33 cellular contexts compared by ENCODE assay signal in genomic region chr15:89900849-89901248, GRCh38. TPM values are rescaled to one million over a fixed set of nuclear protein-coding genes. Genes with fewer than 3 reads are reported as not detected.
"Had no signal": no experiment of that assay in that cellular context is flagged by ENCODE, and none has a peak within 500 bp of the region (broad histone marks: within the 10 kb centered on the region; RNA-seq: fewer than 3 reads in every experiment).

No MANE protein-coding gene starts in this region.

- H3K36me3 Mint-ChIP-seq: activated CD4-positive, alpha-beta memory T cell treated with anti-CD3 and anti-CD28 coated beads for 36 hours; activated naive CD8-positive, alpha-beta T cell had no signal

- DNase-seq: activated B cell treated with CpG ODN at 0.5 μM for 24 hours; activated CD4-positive, alpha-beta memory T cell treated with anti-CD3 and anti-CD28 coated beads for 36 hours; activated CD4-positive, alpha-beta T cell treated with anti-CD3 and anti-CD28 coated beads for 4 hours; activated CD4-positive, alpha-beta T cell treated with anti-CD3 and anti-CD28 coated beads, Interleukin-2, amount 50 U/mL, for 1 hour; activated CD4-positive, CD25-positive, alpha-beta regulatory T cell treated with anti-CD3 and anti-CD28 coated beads, Interleukin-2, amount 50 U/mL, for 72 hours; activated CD8-positive, alpha-beta memory T cell treated with anti-CD3 and anti-CD28 coated beads, Interleukin-2, amount 50 U/mL, for 4 hours; activated gamma-delta T cell treated with Interleukin-2 at 50 U/mL for 16 hours; activated naive CD4-positive, alpha-beta T cell treated with anti-CD3 and anti-CD28 coated beads for 36 hours; activated naive CD8-positive, alpha-beta T cell treated with anti-CD3 and anti-CD28 coated beads, Interleukin-2, amount 50 U/mL, for 24 hours; activated T-cell treated with anti-CD3 and anti-CD28 coated beads for 4 hours; activated T-cell treated with anti-CD3 and anti-CD28 coated beads, Interleukin-2, amount 50 U/mL, for 4 hours; anterior cingulate cortex; central memory CD4-positive, alpha-beta T cell; NCI-H1105; NCI-H1417 treated with DMSO at 0.1 percent for 48 hours; NCI-H1930; NCI-H2081 treated with DMSO at 0.1 percent for 48 hours; NCI-H226; NCI-H446 treated with DMSO at 0.1 percent for 48 hours; NCI-H524; NCI-H69; NCI-H82; Peyer's patch; RPMI8226; SW 1271; T-helper 1 cell; T-helper 2 cell; T-helper 9 cell had no signal

- H3K9me3 Mint-ChIP-seq: activated B cell treated with CpG ODN at 0.5 μM for 24 hours; activated CD4-positive, alpha-beta memory T cell treated with anti-CD3 and anti-CD28 coated beads for 36 hours; activated naive CD4-positive, alpha-beta T cell treated with anti-CD3 and anti-CD28 coated beads for 36 hours; activated naive CD8-positive, alpha-beta T cell treated with anti-CD3 and anti-CD28 coated beads, Interleukin-2, amount 50 U/mL, for 24 hours; activated T-cell treated with anti-CD3 and anti-CD28 coated beads, Interleukin-2, amount 50 U/mL, for 4 hours; activated T-helper 1 cell treated with anti-CD3 and anti-CD28 coated beads, Interleukin-12 subunit alpha, Interleukin-12 subunit beta, Interleukin-2, Interleukin-4 antibody, amounts not matched to agents 30 ng/mL and 10 ng/mL and 1 ng/mL, durations not matched to agents 14 hours and 24 hours and 36 hours; brain had no signal

- H3K9me3 ChIP-seq: Peyer's patch had no signal

- H3K4me3 ChIP-seq: K562, Peyer's patch had no signal

- H3K27ac Mint-ChIP-seq: activated B cell treated with CpG ODN at 0.5 μM for 24 hours; activated CD4-positive, alpha-beta memory T cell treated with anti-CD3 and anti-CD28 coated beads for 36 hours; activated naive CD4-positive, alpha-beta T cell treated with anti-CD3 and anti-CD28 coated beads for 36 hours; activated naive CD8-positive, alpha-beta T cell; activated naive CD8-positive, alpha-beta T cell treated with anti-CD3 and anti-CD28 coated beads, Interleukin-2, amount 50 U/mL, for 24 hours; activated T-helper 1 cell treated with anti-CD3 and anti-CD28 coated beads, Interleukin-12 subunit alpha, Interleukin-12 subunit beta, Interleukin-2, Interleukin-4 antibody, amounts not matched to agents 30 ng/mL and 10 ng/mL and 1 ng/mL, durations not matched to agents 14 hours and 24 hours and 36 hours; brain had no signal

- H3K27me3 ChIP-seq: Peyer's patch had no signal

- H3K27ac ChIP-seq: Peyer's patch, VCaP had no signal

- H3K4me3 Mint-ChIP-seq: activated B cell treated with CpG ODN at 0.5 μM for 24 hours; activated CD4-positive, alpha-beta memory T cell treated with anti-CD3 and anti-CD28 coated beads for 36 hours; activated naive CD4-positive, alpha-beta T cell treated with anti-CD3 and anti-CD28 coated beads for 36 hours; activated naive CD8-positive, alpha-beta T cell; activated naive CD8-positive, alpha-beta T cell treated with anti-CD3 and anti-CD28 coated beads, Interleukin-2, amount 50 U/mL, for 24 hours; activated T-cell treated with anti-CD3 and anti-CD28 coated beads, Interleukin-2, amount 50 U/mL, for 4 hours; activated T-helper 1 cell treated with anti-CD3 and anti-CD28 coated beads, Interleukin-12 subunit alpha, Interleukin-12 subunit beta, Interleukin-2, Interleukin-4 antibody, amounts not matched to agents 30 ng/mL and 10 ng/mL and 1 ng/mL, durations not matched to agents 14 hours and 24 hours and 36 hours; brain had no signal

- ATAC-seq: activated naive CD8-positive, alpha-beta T cell treated with anti-CD3 and anti-CD28 coated beads, Interleukin-2, amount 50 U/mL, for 24 hours; activated T-cell treated with anti-CD3 and anti-CD28 coated beads, Interleukin-2, amount 50 U/mL, for 4 hours; K562 had no signal

- H3K27me3 Mint-ChIP-seq: activated CD4-positive, alpha-beta memory T cell treated with anti-CD3 and anti-CD28 coated beads for 36 hours; activated naive CD8-positive, alpha-beta T cell; activated naive CD8-positive, alpha-beta T cell treated with anti-CD3 and anti-CD28 coated beads, Interleukin-2, amount 50 U/mL, for 24 hours; brain had no signal

- H3K4me1 Mint-ChIP-seq: activated B cell treated with CpG ODN at 0.5 μM for 24 hours, brain had no signal

RNA-seq across cellular contexts. Expression of gene ARPIN, which starts 11.9 kb away (rescaled TPM):
- total RNA-seq: activated B cell treated with CpG ODN at 0.5 μM for 24 hours; activated naive CD4-positive, alpha-beta T cell treated with anti-CD3 and anti-CD28 coated beads for 36 hours; activated T-helper 1 cell treated with anti-CD3 and anti-CD28 coated beads, Interleukin-12 subunit alpha, Interleukin-12 subunit beta, Interleukin-2, Interleukin-4 antibody, amounts not matched to agents 30 ng/mL and 10 ng/mL and 1 ng/mL, durations not matched to agents 14 hours and 24 hours and 36 hours; K562 had no signal
- polyA plus RNA-seq: K562 had no signal
